In the genomic region with DNA sequence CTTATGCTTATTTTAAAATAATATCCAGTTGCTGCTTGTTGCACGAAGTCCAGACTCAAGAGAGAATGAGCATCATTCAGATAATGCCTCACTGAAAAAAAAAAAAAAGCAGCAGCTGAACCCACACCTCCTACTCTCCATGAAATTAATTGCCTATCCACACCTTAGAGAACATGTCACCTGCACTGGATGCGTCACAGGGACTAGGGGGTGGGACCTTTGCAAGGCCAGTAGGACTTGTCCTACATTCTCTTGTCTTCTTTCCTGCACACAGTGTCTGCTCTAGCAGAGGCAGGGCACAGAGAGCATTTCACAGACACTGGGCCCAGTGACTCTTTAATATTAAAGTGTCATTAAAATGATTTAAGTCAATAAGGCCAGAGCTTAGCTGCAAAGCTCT, we compare ENCODE assay signal across 1 cellular context.
TF ChIP-seq lines count a peak whose summit lies in the region.

A gene with protein sequence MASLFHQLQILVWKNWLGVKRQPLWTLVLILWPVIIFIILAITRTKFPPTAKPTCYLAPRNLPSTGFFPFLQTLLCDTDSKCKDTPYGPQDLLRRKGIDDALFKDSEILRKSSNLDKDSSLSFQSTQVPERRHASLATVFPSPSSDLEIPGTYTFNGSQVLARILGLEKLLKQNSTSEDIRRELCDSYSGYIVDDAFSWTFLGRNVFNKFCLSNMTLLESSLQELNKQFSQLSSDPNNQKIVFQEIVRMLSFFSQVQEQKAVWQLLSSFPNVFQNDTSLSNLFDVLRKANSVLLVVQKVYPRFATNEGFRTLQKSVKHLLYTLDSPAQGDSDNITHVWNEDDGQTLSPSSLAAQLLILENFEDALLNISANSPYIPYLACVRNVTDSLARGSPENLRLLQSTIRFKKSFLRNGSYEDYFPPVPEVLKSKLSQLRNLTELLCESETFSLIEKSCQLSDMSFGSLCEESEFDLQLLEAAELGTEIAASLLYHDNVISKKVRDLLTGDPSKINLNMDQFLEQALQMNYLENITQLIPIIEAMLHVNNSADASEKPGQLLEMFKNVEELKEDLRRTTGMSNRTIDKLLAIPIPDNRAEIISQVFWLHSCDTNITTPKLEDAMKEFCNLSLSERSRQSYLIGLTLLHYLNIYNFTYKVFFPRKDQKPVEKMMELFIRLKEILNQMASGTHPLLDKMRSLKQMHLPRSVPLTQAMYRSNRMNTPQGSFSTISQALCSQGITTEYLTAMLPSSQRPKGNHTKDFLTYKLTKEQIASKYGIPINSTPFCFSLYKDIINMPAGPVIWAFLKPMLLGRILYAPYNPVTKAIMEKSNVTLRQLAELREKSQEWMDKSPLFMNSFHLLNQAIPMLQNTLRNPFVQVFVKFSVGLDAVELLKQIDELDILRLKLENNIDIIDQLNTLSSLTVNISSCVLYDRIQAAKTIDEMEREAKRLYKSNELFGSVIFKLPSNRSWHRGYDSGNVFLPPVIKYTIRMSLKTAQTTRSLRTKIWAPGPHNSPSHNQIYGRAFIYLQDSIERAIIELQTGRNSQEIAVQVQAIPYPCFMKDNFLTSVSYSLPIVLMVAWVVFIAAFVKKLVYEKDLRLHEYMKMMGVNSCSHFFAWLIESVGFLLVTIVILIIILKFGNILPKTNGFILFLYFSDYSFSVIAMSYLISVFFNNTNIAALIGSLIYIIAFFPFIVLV (N-terminal part only) (minus strand): TSS at position 161 of the 400 bp plus-strand sequence. CDS start 418 bp downstream, outside the sequence.

TF ChIP-seq in H1, 55 proteins besides CTCF, POLR2A, EP300 and RAD21:
- no peak for TF ChIP-seq BACH1 (IDR thresholded peaks at IDR 0.05; ENCODE audit: low read length)
- no peak for TF ChIP-seq ZNF274 (IDR thresholded peaks at IDR 0.05; ENCODE audit: borderline replicate concordance, extremely low read depth, low read length)
- no peak for TF ChIP-seq RFX5 (IDR thresholded peaks at IDR 0.05; ENCODE audit: borderline replicate concordance, low read depth, low read length)
- no peak for TF ChIP-seq CEBPB (IDR thresholded peaks at IDR 0.05; ENCODE audit: low read depth, low read length)
- TF ChIP-seq, protein P1, sequence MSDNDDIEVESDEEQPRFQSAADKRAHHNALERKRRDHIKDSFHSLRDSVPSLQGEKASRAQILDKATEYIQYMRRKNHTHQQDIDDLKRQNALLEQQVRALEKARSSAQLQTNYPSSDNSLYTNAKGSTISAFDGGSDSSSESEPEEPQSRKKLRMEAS (IDR thresholded peaks at IDR 0.05): no peak
- no peak for TF ChIP-seq CBX8 (IDR thresholded peaks at IDR 0.05; ENCODE audit: borderline replicate concordance, low read depth, low read length)
- no peak for TF ChIP-seq KDM4A (IDR thresholded peaks at IDR 0.05; ENCODE audit: low read depth, low read length, severe bottlenecking)
- TF ChIP-seq SUZ12 (IDR thresholded peaks at IDR 0.05; ENCODE audit: low read length): no peak
- no peak for TF ChIP-seq FOSL1 (IDR thresholded peaks at IDR 0.05; ENCODE audit: insufficient read depth, low read depth, low read length)
- TF ChIP-seq HDAC2 (IDR thresholded peaks at IDR 0.05; ENCODE audit: borderline replicate concordance in 1 of 2, low read depth in 2 of 2, low read length in 2 of 2): no peak
- no peak for TF ChIP-seq TBP (IDR thresholded peaks at IDR 0.05; ENCODE audit: low read depth, low read length)
- TF ChIP-seq SIRT6 (IDR thresholded peaks at IDR 0.05; ENCODE audit: low read length): no peak
- TF ChIP-seq, protein P2, sequence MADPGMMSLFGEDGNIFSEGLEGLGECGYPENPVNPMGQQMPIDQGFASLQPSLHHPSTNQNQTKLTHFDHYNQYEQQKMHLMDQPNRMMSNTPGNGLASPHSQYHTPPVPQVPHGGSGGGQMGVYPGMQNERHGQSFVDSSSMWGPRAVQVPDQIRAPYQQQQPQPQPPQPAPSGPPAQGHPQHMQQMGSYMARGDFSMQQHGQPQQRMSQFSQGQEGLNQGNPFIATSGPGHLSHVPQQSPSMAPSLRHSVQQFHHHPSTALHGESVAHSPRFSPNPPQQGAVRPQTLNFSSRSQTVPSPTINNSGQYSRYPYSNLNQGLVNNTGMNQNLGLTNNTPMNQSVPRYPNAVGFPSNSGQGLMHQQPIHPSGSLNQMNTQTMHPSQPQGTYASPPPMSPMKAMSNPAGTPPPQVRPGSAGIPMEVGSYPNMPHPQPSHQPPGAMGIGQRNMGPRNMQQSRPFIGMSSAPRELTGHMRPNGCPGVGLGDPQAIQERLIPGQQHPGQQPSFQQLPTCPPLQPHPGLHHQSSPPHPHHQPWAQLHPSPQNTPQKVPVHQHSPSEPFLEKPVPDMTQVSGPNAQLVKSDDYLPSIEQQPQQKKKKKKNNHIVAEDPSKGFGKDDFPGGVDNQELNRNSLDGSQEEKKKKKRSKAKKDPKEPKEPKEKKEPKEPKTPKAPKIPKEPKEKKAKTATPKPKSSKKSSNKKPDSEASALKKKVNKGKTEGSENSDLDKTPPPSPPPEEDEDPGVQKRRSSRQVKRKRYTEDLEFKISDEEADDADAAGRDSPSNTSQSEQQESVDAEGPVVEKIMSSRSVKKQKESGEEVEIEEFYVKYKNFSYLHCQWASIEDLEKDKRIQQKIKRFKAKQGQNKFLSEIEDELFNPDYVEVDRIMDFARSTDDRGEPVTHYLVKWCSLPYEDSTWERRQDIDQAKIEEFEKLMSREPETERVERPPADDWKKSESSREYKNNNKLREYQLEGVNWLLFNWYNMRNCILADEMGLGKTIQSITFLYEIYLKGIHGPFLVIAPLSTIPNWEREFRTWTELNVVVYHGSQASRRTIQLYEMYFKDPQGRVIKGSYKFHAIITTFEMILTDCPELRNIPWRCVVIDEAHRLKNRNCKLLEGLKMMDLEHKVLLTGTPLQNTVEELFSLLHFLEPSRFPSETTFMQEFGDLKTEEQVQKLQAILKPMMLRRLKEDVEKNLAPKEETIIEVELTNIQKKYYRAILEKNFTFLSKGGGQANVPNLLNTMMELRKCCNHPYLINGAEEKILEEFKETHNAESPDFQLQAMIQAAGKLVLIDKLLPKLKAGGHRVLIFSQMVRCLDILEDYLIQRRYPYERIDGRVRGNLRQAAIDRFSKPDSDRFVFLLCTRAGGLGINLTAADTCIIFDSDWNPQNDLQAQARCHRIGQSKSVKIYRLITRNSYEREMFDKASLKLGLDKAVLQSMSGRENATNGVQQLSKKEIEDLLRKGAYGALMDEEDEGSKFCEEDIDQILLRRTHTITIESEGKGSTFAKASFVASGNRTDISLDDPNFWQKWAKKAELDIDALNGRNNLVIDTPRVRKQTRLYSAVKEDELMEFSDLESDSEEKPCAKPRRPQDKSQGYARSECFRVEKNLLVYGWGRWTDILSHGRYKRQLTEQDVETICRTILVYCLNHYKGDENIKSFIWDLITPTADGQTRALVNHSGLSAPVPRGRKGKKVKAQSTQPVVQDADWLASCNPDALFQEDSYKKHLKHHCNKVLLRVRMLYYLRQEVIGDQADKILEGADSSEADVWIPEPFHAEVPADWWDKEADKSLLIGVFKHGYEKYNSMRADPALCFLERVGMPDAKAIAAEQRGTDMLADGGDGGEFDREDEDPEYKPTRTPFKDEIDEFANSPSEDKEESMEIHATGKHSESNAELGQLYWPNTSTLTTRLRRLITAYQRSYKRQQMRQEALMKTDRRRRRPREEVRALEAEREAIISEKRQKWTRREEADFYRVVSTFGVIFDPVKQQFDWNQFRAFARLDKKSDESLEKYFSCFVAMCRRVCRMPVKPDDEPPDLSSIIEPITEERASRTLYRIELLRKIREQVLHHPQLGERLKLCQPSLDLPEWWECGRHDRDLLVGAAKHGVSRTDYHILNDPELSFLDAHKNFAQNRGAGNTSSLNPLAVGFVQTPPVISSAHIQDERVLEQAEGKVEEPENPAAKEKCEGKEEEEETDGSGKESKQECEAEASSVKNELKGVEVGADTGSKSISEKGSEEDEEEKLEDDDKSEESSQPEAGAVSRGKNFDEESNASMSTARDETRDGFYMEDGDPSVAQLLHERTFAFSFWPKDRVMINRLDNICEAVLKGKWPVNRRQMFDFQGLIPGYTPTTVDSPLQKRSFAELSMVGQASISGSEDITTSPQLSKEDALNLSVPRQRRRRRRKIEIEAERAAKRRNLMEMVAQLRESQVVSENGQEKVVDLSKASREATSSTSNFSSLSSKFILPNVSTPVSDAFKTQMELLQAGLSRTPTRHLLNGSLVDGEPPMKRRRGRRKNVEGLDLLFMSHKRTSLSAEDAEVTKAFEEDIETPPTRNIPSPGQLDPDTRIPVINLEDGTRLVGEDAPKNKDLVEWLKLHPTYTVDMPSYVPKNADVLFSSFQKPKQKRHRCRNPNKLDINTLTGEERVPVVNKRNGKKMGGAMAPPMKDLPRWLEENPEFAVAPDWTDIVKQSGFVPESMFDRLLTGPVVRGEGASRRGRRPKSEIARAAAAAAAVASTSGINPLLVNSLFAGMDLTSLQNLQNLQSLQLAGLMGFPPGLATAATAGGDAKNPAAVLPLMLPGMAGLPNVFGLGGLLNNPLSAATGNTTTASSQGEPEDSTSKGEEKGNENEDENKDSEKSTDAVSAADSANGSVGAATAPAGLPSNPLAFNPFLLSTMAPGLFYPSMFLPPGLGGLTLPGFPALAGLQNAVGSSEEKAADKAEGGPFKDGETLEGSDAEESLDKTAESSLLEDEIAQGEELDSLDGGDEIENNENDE (IDR thresholded peaks at IDR 0.05; ENCODE audit: insufficient replicate concordance, low read length): no peak
- no peak for TF ChIP-seq JUN (IDR thresholded peaks at IDR 0.05; ENCODE audit: low read depth, low read length)
TF ChIP-seq in H1: peak in this region for 0.
